ENCODE assay signal across 1 cellular context in genomic region chr1:20507248-20507563, GRCh38.
TF ChIP-seq lines count a peak whose summit lies in the region.

No MANE protein-coding gene starts in this region.

TF ChIP-seq in HepG2, 621 proteins besides CTCF, POLR2A, EP300 and RAD21:
- TF ChIP-seq ZNF20 (CRISPR knock-in tag; IDR thresholded peaks at IDR 0.05) = no peak
- no peak for TF ChIP-seq CEBPG (CRISPR knock-in tag; IDR thresholded peaks at IDR 0.05)
- no peak for TF ChIP-seq NCOA1 (CRISPR knock-in tag; IDR thresholded peaks at IDR 0.05)
- no peak for TF ChIP-seq ZNF724P (CRISPR knock-in tag; IDR thresholded peaks at IDR 0.05; ENCODE audit: borderline replicate concordance)
- TF ChIP-seq MIER2 (CRISPR knock-in tag; IDR thresholded peaks at IDR 0.05) = no peak
- TF ChIP-seq ATRX (CRISPR knock-in tag; IDR thresholded peaks at IDR 0.05; ENCODE audit: borderline replicate concordance) = no peak
- no peak for TF ChIP-seq ZBTB7B (CRISPR knock-in tag; IDR thresholded peaks at IDR 0.05)
- TF ChIP-seq RBAK (CRISPR knock-in tag; IDR thresholded peaks at IDR 0.05) = no peak
- TF ChIP-seq KLF15 (CRISPR knock-in tag; IDR thresholded peaks at IDR 0.05; ENCODE audit: borderline replicate concordance) = no peak
- no peak for TF ChIP-seq TP53 (CRISPR knock-in tag; conservative IDR thresholded peaks at IDR 0.05)
- no peak for TF ChIP-seq ZNF337 (CRISPR knock-in tag; IDR thresholded peaks at IDR 0.05; ENCODE audit: borderline replicate concordance, low read depth)
- TF ChIP-seq ZIK1 (CRISPR knock-in tag; IDR thresholded peaks at IDR 0.05; ENCODE audit: borderline replicate concordance, low read depth) = no peak
- TF ChIP-seq SNRNP70 (IDR thresholded peaks at IDR 0.05; ENCODE audit: low read depth, low read length) = no peak
- no peak for TF ChIP-seq ZFP37 (CRISPR knock-in tag; IDR thresholded peaks at IDR 0.05; ENCODE audit: borderline replicate concordance)
- TF ChIP-seq TGIF2 (CRISPR knock-in tag; IDR thresholded peaks at IDR 0.05) = no peak
- no peak for TF ChIP-seq E2F2 (CRISPR knock-in tag; IDR thresholded peaks at IDR 0.05; ENCODE audit: borderline replicate concordance)
- no peak for TF ChIP-seq XBP1 (CRISPR knock-in tag; IDR thresholded peaks at IDR 0.05)
- no peak for TF ChIP-seq ZFP1 (CRISPR knock-in tag; IDR thresholded peaks at IDR 0.05)
- TF ChIP-seq BRCA1 (CRISPR knock-in tag; IDR thresholded peaks at IDR 0.05) = no peak
- no peak for TF ChIP-seq ZNF350 (CRISPR knock-in tag; IDR thresholded peaks at IDR 0.05; ENCODE audit: borderline replicate concordance, low read depth)
